1 cellular context compared by ENCODE assay signal in the genomic region with DNA sequence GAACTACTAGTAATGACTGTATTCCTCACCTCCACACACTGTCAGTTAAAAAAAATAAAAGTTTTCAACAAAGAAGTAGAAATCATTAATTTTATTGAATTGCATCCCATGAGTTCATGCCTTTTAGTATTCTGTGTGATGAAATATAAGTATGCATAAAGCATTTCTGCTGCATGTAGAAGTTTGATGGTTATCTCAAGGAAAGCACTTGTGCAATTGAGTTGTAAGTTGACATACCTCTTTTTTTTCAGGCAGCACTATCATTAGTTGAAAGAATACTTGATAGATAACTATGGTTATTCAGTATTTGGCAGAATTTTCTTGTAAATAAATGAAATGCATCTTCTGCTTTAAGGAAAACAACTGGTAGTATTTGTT.
TF ChIP-seq lines count a peak whose summit lies in the region.

No MANE protein-coding gene starts in this region.

TF ChIP-seq in K562, 482 proteins besides CTCF, POLR2A, EP300 and RAD21 (continued from another document):
- no peak for TF ChIP-seq PBX2 (CRISPR knock-in tag; IDR thresholded peaks at IDR 0.05; ENCODE audit: low read depth)
- 0 out of 2 replicates have a peak, but pooled peaks have one; percentile 9 for TF ChIP-seq PBX2 (tag; conservative IDR thresholded peaks at IDR 0.05; ENCODE audit: low read depth)
- TF ChIP-seq ASH1L (IDR thresholded peaks at IDR 0.05; ENCODE audit: borderline replicate concordance, low read depth, partially characterized antibody): no peak
- peak; percentile 9; the same call in 1 of the 2 replicates for TF ChIP-seq SOX6 (IDR thresholded peaks at IDR 0.05)
- TF ChIP-seq, protein P1, sequence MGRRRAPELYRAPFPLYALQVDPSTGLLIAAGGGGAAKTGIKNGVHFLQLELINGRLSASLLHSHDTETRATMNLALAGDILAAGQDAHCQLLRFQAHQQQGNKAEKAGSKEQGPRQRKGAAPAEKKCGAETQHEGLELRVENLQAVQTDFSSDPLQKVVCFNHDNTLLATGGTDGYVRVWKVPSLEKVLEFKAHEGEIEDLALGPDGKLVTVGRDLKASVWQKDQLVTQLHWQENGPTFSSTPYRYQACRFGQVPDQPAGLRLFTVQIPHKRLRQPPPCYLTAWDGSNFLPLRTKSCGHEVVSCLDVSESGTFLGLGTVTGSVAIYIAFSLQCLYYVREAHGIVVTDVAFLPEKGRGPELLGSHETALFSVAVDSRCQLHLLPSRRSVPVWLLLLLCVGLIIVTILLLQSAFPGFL (CRISPR knock-in tag; IDR thresholded peaks at IDR 0.05): no peak
- peak; percentile 90 for TF ChIP-seq CEBPB (tag; IDR thresholded peaks at IDR 0.05)
